27 cellular contexts compared by ENCODE assay signal in the genomic region with DNA sequence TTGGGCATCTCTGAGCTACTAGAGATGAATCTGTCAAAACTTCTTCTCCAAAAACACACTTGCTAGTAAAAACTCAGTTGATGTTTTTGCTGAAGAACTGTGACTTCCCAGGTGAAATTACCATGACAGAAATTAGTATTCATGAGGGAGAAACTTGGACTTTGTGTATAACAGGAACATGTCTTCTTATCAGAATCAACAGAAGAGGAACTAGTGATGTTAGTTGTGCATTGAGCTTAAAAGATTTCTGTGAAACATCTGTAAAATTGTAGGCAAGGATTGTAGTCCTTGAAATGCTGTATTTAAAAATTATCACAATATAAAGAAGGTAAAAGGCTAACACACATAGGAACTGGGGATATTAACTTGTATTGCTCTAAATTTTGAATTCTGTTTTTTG.
"Had no signal": no experiment of that assay in that cellular context is flagged by ENCODE, and none has a peak within 500 bp of the region (broad histone marks: within the 10 kb centered on the region; RNA-seq: fewer than 3 reads in every experiment).

No MANE protein-coding gene starts in this region.

- ATAC-seq: gastroesophageal sphincter; left cardiac atrium; left ventricle myocardium superior; naive thymus-derived CD4-positive, alpha-beta T cell; pancreas; upper lobe of right lung had no signal

- H3K4me3 Mint-ChIP-seq: activated B cell treated with CpG ODN at 0.5 μM for 24 hours; activated naive CD4-positive, alpha-beta T cell treated with anti-CD3 and anti-CD28 coated beads, Interleukin-2, amount 10 ng/mL, durations not matched to agents 7 days and 5 days; activated naive CD8-positive, alpha-beta T cell treated with anti-CD3 and anti-CD28 coated beads, Interleukin-2, amount 10 ng/mL, durations not matched to agents 7 days and 5 days; activated T-helper 1 cell treated with anti-CD3 and anti-CD28 coated beads, Interleukin-12 subunit alpha, Interleukin-12 subunit beta, Interleukin-2, Interleukin-4 antibody, amounts not matched to agents 30 ng/mL and 10 ng/mL and 1 ng/mL, durations not matched to agents 14 hours and 24 hours and 36 hours; brain; mesothelial cell of epicardium; naive thymus-derived CD4-positive, alpha-beta T cell; T-helper 1 cell treated with Interleukin-12 subunit alpha and Interleukin-12 subunit beta and Interleukin-4 antibody, amounts not matched to agents 30 μg/mL and 1 μg/mL, for 36 hours had no signal

- H3K27me3 Mint-ChIP-seq: activated B cell treated with CpG ODN at 0.5 μM for 24 hours; activated naive CD4-positive, alpha-beta T cell treated with anti-CD3 and anti-CD28 coated beads, Interleukin-2, amount 10 ng/mL, durations not matched to agents 7 days and 5 days; activated naive CD8-positive, alpha-beta T cell treated with anti-CD3 and anti-CD28 coated beads, Interleukin-2, amount 10 ng/mL, durations not matched to agents 7 days and 5 days; naive thymus-derived CD4-positive, alpha-beta T cell had no signal

- H3K9me3 ChIP-seq: colonic mucosa, gastroesophageal sphincter, pancreas, prostate gland, right atrium auricular region, spleen, suprapubic skin, tibial artery, upper lobe of right lung had no signal

- H3K4me1 Mint-ChIP-seq: brain had no signal

- H3K27ac Mint-ChIP-seq: activated B cell treated with CpG ODN at 0.5 μM for 24 hours; activated naive CD4-positive, alpha-beta T cell treated with anti-CD3 and anti-CD28 coated beads, Interleukin-2, amount 10 ng/mL, durations not matched to agents 7 days and 5 days; activated naive CD8-positive, alpha-beta T cell treated with anti-CD3 and anti-CD28 coated beads, Interleukin-2, amount 10 ng/mL, durations not matched to agents 7 days and 5 days; activated T-helper 1 cell treated with anti-CD3 and anti-CD28 coated beads, Interleukin-12 subunit alpha, Interleukin-12 subunit beta, Interleukin-2, Interleukin-4 antibody, amounts not matched to agents 30 ng/mL and 10 ng/mL and 1 ng/mL, durations not matched to agents 14 hours and 24 hours and 36 hours; brain; mesothelial cell of epicardium; T-helper 1 cell treated with Interleukin-12 subunit alpha and Interleukin-12 subunit beta and Interleukin-4 antibody, amounts not matched to agents 30 μg/mL and 1 μg/mL, for 36 hours had no signal

- DNase-seq: activated B cell treated with CpG ODN at 0.5 μM for 24 hours; activated gamma-delta T cell; activated naive CD4-positive, alpha-beta T cell treated with anti-CD3 and anti-CD28 coated beads, Interleukin-2, amount 10 ng/mL, durations not matched to agents 7 days and 5 days; activated naive CD8-positive, alpha-beta T cell treated with anti-CD3 and anti-CD28 coated beads, Interleukin-2, amount 10 ng/mL, durations not matched to agents 7 days and 5 days; activated T-cell treated with anti-CD3 and anti-CD28 coated beads for 4 hours; cerebellar nuclear complex; colonic mucosa; dorsolateral prefrontal cortex; effector memory CD4-positive, alpha-beta T cell; left cardiac atrium; left ventricle myocardium superior; naive thymus-derived CD4-positive, alpha-beta T cell; nucleus accumbens; pancreas; spleen; stimulated activated naive CD4-positive, alpha-beta T cell; T1000; tibial artery; upper lobe of right lung had no signal

- H3K36me3 Mint-ChIP-seq: brain had no signal
